Comparison of ENCODE assay signal across 17 cellular contexts in genomic region chr7:139630643-139631519, GRCh38.
DNase-seq lines count a peak whose midpoint lies in the region; ATAC-seq and FAIRE-seq lines count a peak whose summit lies in the region.
"Had no signal": no experiment of that assay in that cellular context is flagged by ENCODE, and none has a peak within 500 bp of the region (broad histone marks: within the 10 kb centered on the region; RNA-seq: fewer than 3 reads in every experiment).

No MANE protein-coding gene starts in this region.

- no peak overlapping the region for H3K4me3 Mint-ChIP-seq in T-helper 1 cell treated with Interleukin-12 subunit alpha and Interleukin-12 subunit beta and Interleukin-4 antibody, amounts not matched to agents 30 μg/mL and 1 μg/mL, for 36 hours
- no peak overlapping the region for H3K4me3 Mint-ChIP-seq in activated CD8-positive, alpha-beta T cell treated with anti-CD3 and anti-CD28 coated beads, Interleukin-2, amount 10 ng/mL, durations not matched to agents 7 days and 5 days
- peak overlapping the region in 8 of 10 donors; percentile 24 to 72 (median 40) for H3K4me3 Mint-ChIP-seq in naive thymus-derived CD8-positive, alpha-beta T cell
- H3K4me3 Mint-ChIP-seq: brain, memory B cell had no signal

- no peaks in the 10 kb centered on the region for H3K27me3 Mint-ChIP-seq in T-helper 1 cell treated with Interleukin-12 subunit alpha and Interleukin-12 subunit beta and Interleukin-4 antibody, amounts not matched to agents 30 μg/mL and 1 μg/mL, for 36 hours (ENCODE audit: low read depth)
- H3K27me3 Mint-ChIP-seq in activated CD8-positive, alpha-beta T cell treated with anti-CD3 and anti-CD28 coated beads, Interleukin-2, amount 10 ng/mL, durations not matched to agents 7 days and 5 days (ENCODE audit: low read depth): no peaks in the 10 kb centered on the region
- no peaks in the 10 kb centered on the region for H3K27me3 Mint-ChIP-seq in naive thymus-derived CD8-positive, alpha-beta T cell
- H3K27me3 Mint-ChIP-seq: brain, memory B cell had no signal

- ATAC-seq in activated CD8-positive, alpha-beta T cell treated with anti-CD3 and anti-CD28 coated beads, Interleukin-2, amount 10 ng/mL, durations not matched to agents 7 days and 5 days: no peak
- ATAC-seq in naive thymus-derived CD8-positive, alpha-beta T cell: no peak

- no peak for FAIRE-seq in frontal cortex (lab: Jason Lieb, UNC)
- FAIRE-seq: urothelium cell line had no signal

- peak overlapping the region; percentile 42 for H3K27ac Mint-ChIP-seq in T-helper 1 cell treated with Interleukin-12 subunit alpha and Interleukin-12 subunit beta and Interleukin-4 antibody, amounts not matched to agents 30 μg/mL and 1 μg/mL, for 36 hours
- H3K27ac Mint-ChIP-seq in activated CD8-positive, alpha-beta T cell treated with anti-CD3 and anti-CD28 coated beads, Interleukin-2, amount 10 ng/mL, durations not matched to agents 7 days and 5 days: peak overlapping the region; percentile 72
- H3K27ac Mint-ChIP-seq in naive thymus-derived CD8-positive, alpha-beta T cell: peak overlapping the region; percentile 66 to 96 (median 90)
- H3K27ac Mint-ChIP-seq: memory B cell had no signal

- peaks cover 4% of the 10 kb centered on the region for H3K9me3 Mint-ChIP-seq in T-helper 1 cell treated with Interleukin-12 subunit alpha and Interleukin-12 subunit beta and Interleukin-4 antibody, amounts not matched to agents 30 μg/mL and 1 μg/mL, for 36 hours
- no peaks in the 10 kb centered on the region for H3K9me3 Mint-ChIP-seq in activated CD8-positive, alpha-beta T cell treated with anti-CD3 and anti-CD28 coated beads, Interleukin-2, amount 10 ng/mL, durations not matched to agents 7 days and 5 days (ENCODE audit: insufficient read depth)
- no peaks in the 10 kb centered on the region for H3K9me3 Mint-ChIP-seq in naive thymus-derived CD8-positive, alpha-beta T cell
- H3K9me3 Mint-ChIP-seq: memory B cell had no signal

- peaks cover 60% of the 10 kb centered on the region for H3K4me1 Mint-ChIP-seq in T-helper 1 cell treated with Interleukin-12 subunit alpha and Interleukin-12 subunit beta and Interleukin-4 antibody, amounts not matched to agents 30 μg/mL and 1 μg/mL, for 36 hours (ENCODE audit: low read depth)
- peaks cover 57% of the 10 kb centered on the region for H3K4me1 Mint-ChIP-seq in activated CD8-positive, alpha-beta T cell treated with anti-CD3 and anti-CD28 coated beads, Interleukin-2, amount 10 ng/mL, durations not matched to agents 7 days and 5 days (ENCODE audit: low read depth)
- peaks cover 48 to 83% (median 72%) of the 10 kb centered on the region in 4 donors for H3K4me1 Mint-ChIP-seq in naive thymus-derived CD8-positive, alpha-beta T cell

- H3K36me3 Mint-ChIP-seq in T-helper 1 cell treated with Interleukin-12 subunit alpha and Interleukin-12 subunit beta and Interleukin-4 antibody, amounts not matched to agents 30 μg/mL and 1 μg/mL, for 36 hours (ENCODE audit: low read depth): peaks cover 46% of the 10 kb centered on the region
- H3K36me3 Mint-ChIP-seq in activated CD8-positive, alpha-beta T cell treated with anti-CD3 and anti-CD28 coated beads, Interleukin-2, amount 10 ng/mL, durations not matched to agents 7 days and 5 days (ENCODE audit: low read depth): peaks cover 47% of the 10 kb centered on the region
- H3K36me3 Mint-ChIP-seq in naive thymus-derived CD8-positive, alpha-beta T cell: peaks cover 0 to 27% (median 16%) of the 10 kb centered on the region in 3 donors

- POLR2A ChIA-PET in activated CD8-positive, alpha-beta T cell treated with anti-CD3 and anti-CD28 coated beads, Interleukin-2, amount 10 ng/mL, durations not matched to agents 7 days and 5 days (lab: Charles Lee): no interaction called here
- POLR2A ChIA-PET in naive thymus-derived CD8-positive, alpha-beta T cell (lab: Charles Lee): no interaction called here

- CTCF ChIA-PET in activated CD8-positive, alpha-beta T cell treated with anti-CD3 and anti-CD28 coated beads, Interleukin-2, amount 10 ng/mL, durations not matched to agents 7 days and 5 days (lab: Charles Lee): interaction anchor here (0.9 to 6.5 kb wide), 5 partner anchors 11 to 697 kb away, joined by 3 to 56 read pairs (median 9); no protein-coding TSS in a partner anchor

- DNase-seq in T-helper 1 cell (no peak), CMK (ENCODE audit: low read depth) (peak; percentile 58), glomerular visceral epithelial cell (ENCODE audit: extremely low spot score) (no peak), frontal cortex (ENCODE audit: low spot score in 2 of 2) (no peak), epidermal melanocyte (ENCODE audit: insufficient read length, low spot score) (no peak)
- DNase-seq in activated CD8-positive, alpha-beta T cell treated with anti-CD3 and anti-CD28 coated beads, Interleukin-2, amount 10 ng/mL, durations not matched to agents 7 days and 5 days: no peak
- no peak for DNase-seq in naive thymus-derived CD8-positive, alpha-beta T cell
- DNase-seq: activated naive CD4-positive, alpha-beta T cell treated with anti-CD3 and anti-CD28 coated beads, Interleukin-2, amount 50 U/mL, for 16 hours; HCEC 1CT; NCI-H1436 treated with DMSO at 0.1 percent for 48 hours; NCI-H2171 treated with DMSO at 0.1 percent for 48 hours; NCI-H526 treated with DMSO at 0.1 percent for 48 hours; Right ventricle myocardium superior had no signal

Comparison
In these comparisons a context has a peak if more than half of its experiments do, and no peak if none do; other contexts are left out.
1. H3K4me3 Mint-ChIP-seq: peak in naive thymus-derived CD8-positive, alpha-beta T cell (8 of 10); none in T-helper 1 cell treated with Interleukin-12 subunit alpha and Interleukin-12 subunit beta and Interleukin-4 antibody, amounts not matched to agents 30 μg/mL and 1 μg/mL, for 36 hours (single experiment) and activated CD8-positive, alpha-beta T cell treated with anti-CD3 and anti-CD28 coated beads, Interleukin-2, amount 10 ng/mL, durations not matched to agents 7 days and 5 days (single experiment).
2. Peak in every context shown above with its lines, with median percentiles within 50 percentile points of each other: H3K27ac Mint-ChIP-seq.